In the genomic region with DNA sequence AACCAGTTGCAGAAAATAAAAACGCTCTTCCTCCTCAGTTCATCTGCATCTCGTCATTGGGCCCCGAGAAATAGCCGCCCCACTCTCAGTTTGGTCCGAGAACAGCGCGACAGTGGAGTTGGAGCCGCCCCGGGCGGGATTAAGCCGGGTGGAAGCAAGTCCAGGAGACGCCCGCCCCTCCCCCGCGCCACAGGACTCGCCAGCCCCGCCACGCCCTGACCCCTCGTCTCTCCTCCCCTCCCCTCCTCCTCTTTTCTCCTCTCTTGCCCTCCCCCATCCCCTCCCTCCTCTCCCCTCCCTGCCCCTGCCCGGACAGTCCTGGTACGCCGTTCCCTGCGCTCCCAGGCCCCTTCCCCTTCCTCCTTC, we compare ENCODE assay signal across 8 cellular contexts.
A peak's percentile ranks its signal among the peaks of the same experiment; 100 is the strongest.
DNase-seq lines count a peak whose midpoint lies in the region; ATAC-seq, FAIRE-seq and TF ChIP-seq lines count a peak whose summit lies in the region.

No MANE protein-coding gene starts in this region.

- TF ChIP-seq CTCF in choroid plexus epithelial cell (conservative IDR thresholded peaks at IDR 0.05; ENCODE audit: low read depth, low read length) (no peak), kidney (IDR thresholded peaks at IDR 0.05; ENCODE audit: borderline replicate concordance, extremely low read depth, insufficient read depth) (no peak), smooth muscle cell (IDR thresholded peaks at IDR 0.05; ENCODE audit: borderline replicate concordance, insufficient read depth, poor library complexity, severe bottlenecking) (no peak), natural killer cell (IDR thresholded peaks at IDR 0.05) (no peak)

- H3K9me3 ChIP-seq in kidney (ENCODE audit: control insufficient read depth in 1 of 2, low read length in 2 of 2) (no peaks in the 10 kb centered on the region), smooth muscle cell (replicated peaks; ENCODE audit: low read depth) (no peaks in the 10 kb centered on the region)

- peaks cover 11% of the 10 kb centered on the region for H3F3A ChIP-seq in smooth muscle cell (ENCODE audit: low read depth)

- intact Hi-C loops in kidney (cut with DNase I) (no loop called here), natural killer cell (cut with micrococcal nuclease) (no loop called here)

- peaks cover 20 to 21% of the 10 kb centered on the region in 2 donors for H3K27me3 Mint-ChIP-seq in natural killer cell (ENCODE audit: low read depth in 2 of 2)

- peak overlapping the region; percentile 96 for H3K27ac ChIP-seq in kidney (ENCODE audit: low read depth in 2 of 2, low read length in 2 of 2)
- peak overlapping the region; percentile 90 for H3K27ac ChIP-seq in smooth muscle cell (ENCODE audit: low read depth)

- peak; percentile 94 for DNase-seq in HK-2 (ENCODE audit: unreplicated experiment)
- DNase-seq in choroid plexus epithelial cell (ENCODE audit: low read depth), result no peak
- peak; percentile 98 for DNase-seq in kidney
- peak; percentile 53 for DNase-seq in smooth muscle cell (lab: John Stamatoyannopoulos, UW; ENCODE audit: unreplicated experiment)
- no peak for DNase-seq in SHP77 treated with DMSO at 0.1 percent for 48 hours (lab: John Stamatoyannopoulos, UW)
- no peak for DNase-seq in SHP77 (lab: John Stamatoyannopoulos, UW)
- no peak for DNase-seq in natural killer cell
- no peak for DNase-seq in SKM-1 (lab: John Stamatoyannopoulos, UW; ENCODE audit: unreplicated experiment)

- no peaks in the 10 kb centered on the region for H3K4me1 Mint-ChIP-seq in natural killer cell

- H3K9ac ChIP-seq in kidney (ENCODE audit: low read length in 2 of 2) (peak overlapping the region; percentile 88 to 96), smooth muscle cell (ENCODE audit: low read depth) (peak overlapping the region; percentile 57)

- FAIRE-seq in kidney (lab: Jason Lieb, UNC), result no peak

- no peak for ATAC-seq in natural killer cell

- H3K27ac Mint-ChIP-seq in natural killer cell, result no peak overlapping the region

- peaks cover 4% of the 10 kb centered on the region for H3K79me2 ChIP-seq in smooth muscle cell (ENCODE audit: low read depth)

- 5% methylated on average over 5 of the region's 23 CpGs for WGBS in smooth muscle cell (ENCODE audit: low lambda C conversion rate)

- H2AFZ ChIP-seq in smooth muscle cell (ENCODE audit: low read depth), result no peak overlapping the region

- no peaks in the 10 kb centered on the region for H4K20me1 ChIP-seq in smooth muscle cell (ENCODE audit: low read depth)

- peak overlapping the region; percentile 89 for H3K4me2 ChIP-seq in smooth muscle cell

- peaks cover 4 to 5% of the 10 kb centered on the region in 2 donors for H3K9me3 Mint-ChIP-seq in natural killer cell

- H3K36me3 Mint-ChIP-seq in natural killer cell, result peaks cover 13% of the 10 kb centered on the region

- H3K27me3 ChIP-seq in smooth muscle cell (ENCODE audit: low read depth), result no peaks in the 10 kb centered on the region

- no peak overlapping the region for H3K4me3 Mint-ChIP-seq in natural killer cell

- H3K4me3 ChIP-seq in choroid plexus epithelial cell (ENCODE audit: low read depth, low read length), result peak overlapping the region; percentile 42
- H3K4me3 ChIP-seq in kidney (ENCODE audit: low read length in 2 of 2), result peak overlapping the region; percentile 91 to 97
- peak overlapping the region; percentile 57 for H3K4me3 ChIP-seq in smooth muscle cell

- H3K4me1 ChIP-seq in kidney (ENCODE audit: control insufficient read depth in 1 of 2, insufficient read depth in 1 of 2, low read depth in 1 of 2, low read length in 2 of 2) (peaks cover 6% of the 10 kb centered on the region in 2 donors), smooth muscle cell (ENCODE audit: low read depth) (no peaks in the 10 kb centered on the region)

- H3K36me3 ChIP-seq in kidney (ENCODE audit: control insufficient read depth in 1 of 2, insufficient read depth in 2 of 2, low read length in 2 of 2), result no peaks in the 10 kb centered on the region
- H3K36me3 ChIP-seq in smooth muscle cell (ENCODE audit: low read depth), result no peaks in the 10 kb centered on the region

Comparison
In these comparisons a context has a peak if more than half of its experiments do, and no peak if none do; other contexts are left out.
1. DNase-seq: peak in HK-2 (single experiment), kidney (single experiment) and smooth muscle cell (single experiment); none in choroid plexus epithelial cell (single experiment), SHP77 treated with DMSO at 0.1 percent for 48 hours (single experiment), SHP77 (0 of 2), natural killer cell (single experiment) and SKM-1 (single experiment).
2. H3K4me3 ChIP-seq: peak in every context shown above with its lines; median percentile 94 in kidney; 57 in smooth muscle cell; 42 in choroid plexus epithelial cell.